1 cellular context compared by ENCODE assay signal in the genomic region with DNA sequence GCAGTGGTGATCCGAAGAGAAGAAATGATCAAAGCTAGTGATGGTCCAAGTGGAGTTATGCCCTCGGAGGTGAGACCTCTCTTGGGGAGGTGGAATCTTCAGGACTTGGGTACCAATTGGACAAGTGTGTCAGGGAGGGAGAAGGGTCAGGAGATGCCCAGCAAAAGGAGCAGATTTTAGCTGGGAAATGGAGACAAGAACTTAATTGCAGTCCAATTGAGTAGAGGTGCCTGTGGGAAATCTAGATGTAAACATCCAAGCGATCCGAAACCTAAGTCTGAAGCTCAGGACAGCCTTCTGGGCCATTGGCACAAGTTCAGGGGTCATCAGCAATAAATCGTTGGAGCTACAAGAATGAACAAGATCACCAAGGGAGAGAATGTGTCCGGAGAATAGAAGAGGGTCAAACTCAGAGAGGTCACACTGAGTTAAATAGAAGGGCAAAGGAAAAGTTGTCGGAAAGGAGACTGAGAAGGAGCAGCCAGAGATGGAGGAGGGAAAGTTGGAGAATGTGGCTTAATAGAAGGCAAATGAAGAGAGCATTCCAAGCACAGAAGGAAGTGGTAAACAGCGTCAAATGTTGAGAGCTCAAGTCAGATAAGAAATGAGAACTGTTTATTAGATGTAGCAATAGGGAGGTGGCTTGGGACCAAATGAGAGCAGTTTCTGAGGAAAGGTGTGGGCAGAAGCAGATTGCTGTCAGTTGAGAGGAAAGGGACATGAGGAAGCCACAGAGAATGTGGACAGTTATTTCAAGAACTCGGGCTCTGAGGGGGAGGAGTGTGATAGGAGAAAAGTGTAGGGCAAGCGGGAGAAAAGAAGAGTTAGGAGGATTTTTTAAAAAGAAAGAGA.
TF ChIP-seq lines count a peak whose summit lies in the region.

No MANE protein-coding gene starts in this region.

TF ChIP-seq in K562, 482 proteins besides CTCF, POLR2A, EP300 and RAD21 (continued from another document and continues in another):
- TF ChIP-seq, protein P1, sequence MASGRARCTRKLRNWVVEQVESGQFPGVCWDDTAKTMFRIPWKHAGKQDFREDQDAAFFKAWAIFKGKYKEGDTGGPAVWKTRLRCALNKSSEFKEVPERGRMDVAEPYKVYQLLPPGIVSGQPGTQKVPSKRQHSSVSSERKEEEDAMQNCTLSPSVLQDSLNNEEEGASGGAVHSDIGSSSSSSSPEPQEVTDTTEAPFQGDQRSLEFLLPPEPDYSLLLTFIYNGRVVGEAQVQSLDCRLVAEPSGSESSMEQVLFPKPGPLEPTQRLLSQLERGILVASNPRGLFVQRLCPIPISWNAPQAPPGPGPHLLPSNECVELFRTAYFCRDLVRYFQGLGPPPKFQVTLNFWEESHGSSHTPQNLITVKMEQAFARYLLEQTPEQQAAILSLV (tag; IDR thresholded peaks at IDR 0.05), result no peak
- TF ChIP-seq RBM14 (IDR thresholded peaks at IDR 0.05; ENCODE audit: borderline replicate concordance, insufficient read depth, low read depth, low read length) (no peak), RB1 (IDR thresholded peaks at IDR 0.05; ENCODE audit: low read depth) (no peak), TBP (optimal IDR thresholded peaks at IDR 0.05; ENCODE audit: low read depth, low read length) (no peak), LARP7 (IDR thresholded peaks at IDR 0.05) (no peak), ZNF121 (CRISPR knock-in tag; conservative IDR thresholded peaks at IDR 0.05) (no peak), ZNF431 (CRISPR knock-in tag; IDR thresholded peaks at IDR 0.05) (no peak), KLF6 (CRISPR knock-in tag; IDR thresholded peaks at IDR 0.05; ENCODE audit: borderline replicate concordance) (peak; percentile 70; the same call in 1 of the 2 replicates), HSF4 (CRISPR knock-in tag; IDR thresholded peaks at IDR 0.05; ENCODE audit: borderline replicate concordance) (no peak), ELF1 (tag; IDR thresholded peaks at IDR 0.05) (no peak), CBFB (CRISPR knock-in tag; IDR thresholded peaks at IDR 0.05) (no peak), RBM39 (optimal IDR thresholded peaks at IDR 0.05; ENCODE audit: low read depth, low read length) (no peak), NFIX (CRISPR knock-in tag; IDR thresholded peaks at IDR 0.05; ENCODE audit: low read depth) (no peak)
- TF ChIP-seq, protein P2, sequence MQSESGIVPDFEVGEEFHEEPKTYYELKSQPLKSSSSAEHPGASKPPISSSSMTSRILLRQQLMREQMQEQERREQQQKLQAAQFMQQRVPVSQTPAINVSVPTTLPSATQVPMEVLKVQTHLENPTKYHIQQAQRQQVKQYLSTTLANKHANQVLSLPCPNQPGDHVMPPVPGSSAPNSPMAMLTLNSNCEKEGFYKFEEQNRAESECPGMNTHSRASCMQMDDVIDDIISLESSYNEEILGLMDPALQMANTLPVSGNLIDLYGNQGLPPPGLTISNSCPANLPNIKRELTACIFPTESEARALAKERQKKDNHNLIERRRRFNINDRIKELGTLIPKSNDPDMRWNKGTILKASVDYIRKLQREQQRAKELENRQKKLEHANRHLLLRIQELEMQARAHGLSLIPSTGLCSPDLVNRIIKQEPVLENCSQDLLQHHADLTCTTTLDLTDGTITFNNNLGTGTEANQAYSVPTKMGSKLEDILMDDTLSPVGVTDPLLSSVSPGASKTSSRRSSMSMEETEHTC (IDR thresholded peaks at IDR 0.05), result no peak
- TF ChIP-seq, protein P3, sequence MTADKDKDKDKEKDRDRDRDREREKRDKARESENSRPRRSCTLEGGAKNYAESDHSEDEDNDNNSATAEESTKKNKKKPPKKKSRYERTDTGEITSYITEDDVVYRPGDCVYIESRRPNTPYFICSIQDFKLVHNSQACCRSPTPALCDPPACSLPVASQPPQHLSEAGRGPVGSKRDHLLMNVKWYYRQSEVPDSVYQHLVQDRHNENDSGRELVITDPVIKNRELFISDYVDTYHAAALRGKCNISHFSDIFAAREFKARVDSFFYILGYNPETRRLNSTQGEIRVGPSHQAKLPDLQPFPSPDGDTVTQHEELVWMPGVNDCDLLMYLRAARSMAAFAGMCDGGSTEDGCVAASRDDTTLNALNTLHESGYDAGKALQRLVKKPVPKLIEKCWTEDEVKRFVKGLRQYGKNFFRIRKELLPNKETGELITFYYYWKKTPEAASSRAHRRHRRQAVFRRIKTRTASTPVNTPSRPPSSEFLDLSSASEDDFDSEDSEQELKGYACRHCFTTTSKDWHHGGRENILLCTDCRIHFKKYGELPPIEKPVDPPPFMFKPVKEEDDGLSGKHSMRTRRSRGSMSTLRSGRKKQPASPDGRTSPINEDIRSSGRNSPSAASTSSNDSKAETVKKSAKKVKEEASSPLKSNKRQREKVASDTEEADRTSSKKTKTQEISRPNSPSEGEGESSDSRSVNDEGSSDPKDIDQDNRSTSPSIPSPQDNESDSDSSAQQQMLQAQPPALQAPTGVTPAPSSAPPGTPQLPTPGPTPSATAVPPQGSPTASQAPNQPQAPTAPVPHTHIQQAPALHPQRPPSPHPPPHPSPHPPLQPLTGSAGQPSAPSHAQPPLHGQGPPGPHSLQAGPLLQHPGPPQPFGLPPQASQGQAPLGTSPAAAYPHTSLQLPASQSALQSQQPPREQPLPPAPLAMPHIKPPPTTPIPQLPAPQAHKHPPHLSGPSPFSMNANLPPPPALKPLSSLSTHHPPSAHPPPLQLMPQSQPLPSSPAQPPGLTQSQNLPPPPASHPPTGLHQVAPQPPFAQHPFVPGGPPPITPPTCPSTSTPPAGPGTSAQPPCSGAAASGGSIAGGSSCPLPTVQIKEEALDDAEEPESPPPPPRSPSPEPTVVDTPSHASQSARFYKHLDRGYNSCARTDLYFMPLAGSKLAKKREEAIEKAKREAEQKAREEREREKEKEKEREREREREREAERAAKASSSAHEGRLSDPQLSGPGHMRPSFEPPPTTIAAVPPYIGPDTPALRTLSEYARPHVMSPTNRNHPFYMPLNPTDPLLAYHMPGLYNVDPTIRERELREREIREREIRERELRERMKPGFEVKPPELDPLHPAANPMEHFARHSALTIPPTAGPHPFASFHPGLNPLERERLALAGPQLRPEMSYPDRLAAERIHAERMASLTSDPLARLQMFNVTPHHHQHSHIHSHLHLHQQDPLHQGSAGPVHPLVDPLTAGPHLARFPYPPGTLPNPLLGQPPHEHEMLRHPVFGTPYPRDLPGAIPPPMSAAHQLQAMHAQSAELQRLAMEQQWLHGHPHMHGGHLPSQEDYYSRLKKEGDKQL (CRISPR knock-in tag; IDR thresholded peaks at IDR 0.05; ENCODE audit: borderline replicate concordance), result no peak
- TF ChIP-seq, protein P4, sequence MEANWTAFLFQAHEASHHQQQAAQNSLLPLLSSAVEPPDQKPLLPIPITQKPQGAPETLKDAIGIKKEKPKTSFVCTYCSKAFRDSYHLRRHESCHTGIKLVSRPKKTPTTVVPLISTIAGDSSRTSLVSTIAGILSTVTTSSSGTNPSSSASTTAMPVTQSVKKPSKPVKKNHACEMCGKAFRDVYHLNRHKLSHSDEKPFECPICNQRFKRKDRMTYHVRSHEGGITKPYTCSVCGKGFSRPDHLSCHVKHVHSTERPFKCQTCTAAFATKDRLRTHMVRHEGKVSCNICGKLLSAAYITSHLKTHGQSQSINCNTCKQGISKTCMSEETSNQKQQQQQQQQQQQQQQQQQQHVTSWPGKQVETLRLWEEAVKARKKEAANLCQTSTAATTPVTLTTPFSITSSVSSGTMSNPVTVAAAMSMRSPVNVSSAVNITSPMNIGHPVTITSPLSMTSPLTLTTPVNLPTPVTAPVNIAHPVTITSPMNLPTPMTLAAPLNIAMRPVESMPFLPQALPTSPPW (CRISPR knock-in tag; IDR thresholded peaks at IDR 0.05), result peak; percentile 43; the same call in 1 of the 2 replicates
- TF ChIP-seq, protein P5, sequence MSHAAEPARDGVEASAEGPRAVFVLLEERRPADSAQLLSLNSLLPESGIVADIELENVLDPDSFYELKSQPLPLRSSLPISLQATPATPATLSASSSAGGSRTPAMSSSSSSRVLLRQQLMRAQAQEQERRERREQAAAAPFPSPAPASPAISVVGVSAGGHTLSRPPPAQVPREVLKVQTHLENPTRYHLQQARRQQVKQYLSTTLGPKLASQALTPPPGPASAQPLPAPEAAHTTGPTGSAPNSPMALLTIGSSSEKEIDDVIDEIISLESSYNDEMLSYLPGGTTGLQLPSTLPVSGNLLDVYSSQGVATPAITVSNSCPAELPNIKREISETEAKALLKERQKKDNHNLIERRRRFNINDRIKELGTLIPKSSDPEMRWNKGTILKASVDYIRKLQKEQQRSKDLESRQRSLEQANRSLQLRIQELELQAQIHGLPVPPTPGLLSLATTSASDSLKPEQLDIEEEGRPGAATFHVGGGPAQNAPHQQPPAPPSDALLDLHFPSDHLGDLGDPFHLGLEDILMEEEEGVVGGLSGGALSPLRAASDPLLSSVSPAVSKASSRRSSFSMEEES (CRISPR knock-in tag; IDR thresholded peaks at IDR 0.05), result no peak
- TF ChIP-seq, protein P6, sequence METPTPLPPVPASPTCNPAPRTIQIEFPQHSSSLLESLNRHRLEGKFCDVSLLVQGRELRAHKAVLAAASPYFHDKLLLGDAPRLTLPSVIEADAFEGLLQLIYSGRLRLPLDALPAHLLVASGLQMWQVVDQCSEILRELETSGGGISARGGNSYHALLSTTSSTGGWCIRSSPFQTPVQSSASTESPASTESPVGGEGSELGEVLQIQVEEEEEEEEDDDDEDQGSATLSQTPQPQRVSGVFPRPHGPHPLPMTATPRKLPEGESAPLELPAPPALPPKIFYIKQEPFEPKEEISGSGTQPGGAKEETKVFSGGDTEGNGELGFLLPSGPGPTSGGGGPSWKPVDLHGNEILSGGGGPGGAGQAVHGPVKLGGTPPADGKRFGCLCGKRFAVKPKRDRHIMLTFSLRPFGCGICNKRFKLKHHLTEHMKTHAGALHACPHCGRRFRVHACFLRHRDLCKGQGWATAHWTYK (CRISPR knock-in tag; IDR thresholded peaks at IDR 0.05), result no peak
- TF ChIP-seq, protein P7, sequence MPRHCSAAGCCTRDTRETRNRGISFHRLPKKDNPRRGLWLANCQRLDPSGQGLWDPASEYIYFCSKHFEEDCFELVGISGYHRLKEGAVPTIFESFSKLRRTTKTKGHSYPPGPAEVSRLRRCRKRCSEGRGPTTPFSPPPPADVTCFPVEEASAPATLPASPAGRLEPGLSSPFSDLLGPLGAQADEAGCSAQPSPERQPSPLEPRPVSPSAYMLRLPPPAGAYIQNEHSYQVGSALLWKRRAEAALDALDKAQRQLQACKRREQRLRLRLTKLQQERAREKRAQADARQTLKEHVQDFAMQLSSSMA (CRISPR knock-in tag; IDR thresholded peaks at IDR 0.05), result 0 out of 2 replicates have a peak, but pooled peaks have one; percentile 21
- TF ChIP-seq, protein P8, sequence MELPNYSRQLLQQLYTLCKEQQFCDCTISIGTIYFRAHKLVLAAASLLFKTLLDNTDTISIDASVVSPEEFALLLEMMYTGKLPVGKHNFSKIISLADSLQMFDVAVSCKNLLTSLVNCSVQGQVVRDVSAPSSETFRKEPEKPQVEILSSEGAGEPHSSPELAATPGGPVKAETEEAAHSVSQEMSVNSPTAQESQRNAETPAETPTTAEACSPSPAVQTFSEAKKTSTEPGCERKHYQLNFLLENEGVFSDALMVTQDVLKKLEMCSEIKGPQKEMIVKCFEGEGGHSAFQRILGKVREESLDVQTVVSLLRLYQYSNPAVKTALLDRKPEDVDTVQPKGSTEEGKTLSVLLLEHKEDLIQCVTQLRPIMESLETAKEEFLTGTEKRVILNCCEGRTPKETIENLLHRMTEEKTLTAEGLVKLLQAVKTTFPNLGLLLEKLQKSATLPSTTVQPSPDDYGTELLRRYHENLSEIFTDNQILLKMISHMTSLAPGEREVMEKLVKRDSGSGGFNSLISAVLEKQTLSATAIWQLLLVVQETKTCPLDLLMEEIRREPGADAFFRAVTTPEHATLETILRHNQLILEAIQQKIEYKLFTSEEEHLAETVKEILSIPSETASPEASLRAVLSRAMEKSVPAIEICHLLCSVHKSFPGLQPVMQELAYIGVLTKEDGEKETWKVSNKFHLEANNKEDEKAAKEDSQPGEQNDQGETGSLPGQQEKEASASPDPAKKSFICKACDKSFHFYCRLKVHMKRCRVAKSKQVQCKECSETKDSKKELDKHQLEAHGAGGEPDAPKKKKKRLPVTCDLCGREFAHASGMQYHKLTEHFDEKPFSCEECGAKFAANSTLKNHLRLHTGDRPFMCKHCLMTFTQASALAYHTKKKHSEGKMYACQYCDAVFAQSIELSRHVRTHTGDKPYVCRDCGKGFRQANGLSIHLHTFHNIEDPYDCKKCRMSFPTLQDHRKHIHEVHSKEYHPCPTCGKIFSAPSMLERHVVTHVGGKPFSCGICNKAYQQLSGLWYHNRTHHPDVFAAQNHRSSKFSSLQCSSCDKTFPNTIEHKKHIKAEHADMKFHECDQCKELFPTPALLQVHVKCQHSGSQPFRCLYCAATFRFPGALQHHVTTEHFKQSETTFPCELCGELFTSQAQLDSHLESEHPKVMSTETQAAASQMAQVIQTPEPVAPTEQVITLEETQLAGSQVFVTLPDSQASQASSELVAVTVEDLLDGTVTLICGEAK (IDR thresholded peaks at IDR 0.05), result no peak
- TF ChIP-seq, protein P8 (CRISPR knock-in tag; IDR thresholded peaks at IDR 0.05), result no peak
